ENCODE assay signal across 26 cellular contexts in the genomic region with DNA sequence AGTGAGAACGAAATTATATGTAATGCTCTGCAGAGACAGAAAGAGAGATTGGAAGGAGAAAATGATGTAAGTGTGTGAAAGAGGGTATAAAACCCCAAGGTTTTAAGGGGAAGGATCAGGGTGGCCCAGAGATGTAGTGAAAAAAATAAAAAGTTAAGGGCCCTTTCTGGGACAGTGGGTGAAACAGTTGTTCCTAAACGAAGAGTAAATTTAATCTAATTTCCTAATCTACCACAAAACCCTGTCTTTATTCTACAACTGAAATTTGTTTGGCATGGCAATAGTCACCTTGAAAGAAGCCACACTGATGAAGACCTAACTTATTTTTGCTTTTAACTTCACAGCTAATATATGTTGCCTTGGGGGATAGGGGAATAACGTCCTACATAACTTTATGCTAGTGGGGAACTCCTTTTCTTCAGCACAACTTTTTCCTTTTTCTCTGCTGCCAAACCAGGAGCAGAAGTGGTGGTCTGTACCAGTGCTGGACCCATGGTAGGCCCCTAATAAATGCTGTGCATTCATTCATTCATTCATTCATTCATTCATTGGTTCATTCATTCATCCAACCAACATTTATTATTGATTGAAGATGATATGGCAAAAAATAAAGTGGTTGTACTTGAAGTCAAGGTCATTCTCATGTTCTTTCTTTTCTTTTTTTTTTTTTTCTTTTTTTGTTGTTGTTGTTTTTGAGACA. TPM values are rescaled to one million over a fixed set of nuclear protein-coding genes. Genes with fewer than 3 reads are reported as not detected.
DNase-seq lines count a peak whose midpoint lies in the region; ATAC-seq, FAIRE-seq and TF ChIP-seq lines count a peak whose summit lies in the region.
"Had no signal": no experiment of that assay in that cellular context is flagged by ENCODE, and none has a peak within 500 bp of the region (broad histone marks: within the 10 kb centered on the region; RNA-seq: fewer than 3 reads in every experiment).

No MANE protein-coding gene starts in this region.

- no peak overlapping the region for H3K4me3 ChIP-seq in Jurkat, Clone E6-1 (ENCODE audit: low read length)
- no peak overlapping the region for H3K4me3 ChIP-seq in K562
- H3K4me3 ChIP-seq: PC-9, SJSA1 had no signal

- DNase-seq in activated naive CD8-positive, alpha-beta T cell treated with anti-CD3 and anti-CD28 coated beads, Interleukin-2, amount 10 ng/mL, durations not matched to agents 7 days and 5 days, result no peak
- DNase-seq in activated naive CD8-positive, alpha-beta T cell treated with anti-CD3 and anti-CD28 coated beads for 36 hours, result no peak
- peak; percentile 47 for DNase-seq in Jurkat, Clone E6-1 (ENCODE audit: low read depth, low spot score)
- DNase-seq in OCI-M1 (lab: John Stamatoyannopoulos, UW) (peak; percentile 29), K562 (ENCODE audit: extremely low read depth in 1 of 4, low spot score in 3 of 4) (no peak), A172 (ENCODE audit: low spot score) (no peak), HK-2 (ENCODE audit: unreplicated experiment) (no peak)
- no peak for DNase-seq in activated naive CD4-positive, alpha-beta T cell treated with anti-CD3 and anti-CD28 coated beads for 36 hours
- DNase-seq: BE2C; CD8-positive, alpha-beta memory T cell; H7; MM.1S; NCI-H1417; NCI-H1694; NCI-H2029 treated with DMSO at 0.1 percent for 48 hours; NCI-H446 treated with DMSO at 0.1 percent for 48 hours; NCI-H526; NCI-H82; NK-92 treated with Interleukin-12 subunit alpha and Interleukin-12 subunit beta, amount 100 ng/mL, for 24 hours; PC-9; Right ventricle myocardium superior had no signal

- H3K27ac ChIP-seq in K562 (ENCODE audit: extremely low read depth, low read depth, low read length), result no peak overlapping the region
- H3K27ac ChIP-seq: PC-9, SJSA1 had no signal

- H4K20me1 ChIP-seq in K562 (replicated peaks; ENCODE audit: control insufficient read depth, insufficient read depth, low read length), result no peaks in the 10 kb centered on the region

- TF ChIP-seq POLR2A in K562 (conservative IDR thresholded peaks at IDR 0.05), result no peak

- no peak for ATAC-seq in activated naive CD8-positive, alpha-beta T cell treated with anti-CD3 and anti-CD28 coated beads, Interleukin-2, amount 10 ng/mL, durations not matched to agents 7 days and 5 days (ENCODE audit: low read depth)
- ATAC-seq in K562, result no peak; the same call in 2 of the 3 replicates

- in situ Hi-C loops in K562 (cut with MboI), result no loop called here

- POLR2A ChIA-PET in activated naive CD8-positive, alpha-beta T cell treated with anti-CD3 and anti-CD28 coated beads, Interleukin-2, amount 10 ng/mL, durations not matched to agents 7 days and 5 days (lab: Charles Lee), result no interaction called here
- POLR2A ChIA-PET in K562 (lab: Yijun Ruan, JAX), result no interaction called here

- H3K4me1 ChIP-seq in K562 (replicated peaks in 1 of 2; ENCODE audit: control insufficient read depth in 2 of 2, insufficient read depth in 2 of 2, low read length in 2 of 2), result peaks cover 0 to 10% of the 10 kb centered on the region in 2 experiments; a peak in 1 of 5 replicates
- H3K4me1 ChIP-seq: BE2C, SJSA1 had no signal

- CTCF ChIA-PET in K562 (lab: Yijun Ruan, JAX; ENCODE audit: low intra/inter-chr PET ratio), result no interaction called here
- CTCF ChIA-PET in activated naive CD4-positive, alpha-beta T cell treated with anti-CD3 and anti-CD28 coated beads for 36 hours (lab: Charles Lee), result interaction anchor here (1.3 to 2.1 kb wide), 2 partner anchors 23 to 52 kb away, joined by 5 read pairs; no protein-coding TSS in a partner anchor

- no peaks in the 10 kb centered on the region for H3K27me3 ChIP-seq in K562 (ENCODE audit: control insufficient read depth in 2 of 2, insufficient read depth in 2 of 2, low read length in 2 of 2)
- H3K27me3 ChIP-seq: BE2C, SJSA1 had no signal

- intact Hi-C loops in K562 (cut with micrococcal nuclease), result no loop called here
- intact Hi-C loops in activated naive CD4-positive, alpha-beta T cell treated with anti-CD3 and anti-CD28 coated beads for 36 hours (cut with micrococcal nuclease), result no loop called here

- H2AFZ ChIP-seq in K562 (ENCODE audit: low read depth, low read length), result no peak overlapping the region
- H2AFZ ChIP-seq: PC-9 had no signal

- no peak for TF ChIP-seq EP300 in K562 (IDR thresholded peaks at IDR 0.05; ENCODE audit: low read length)

- peaks cover 43% of the 10 kb centered on the region; the same call in 2 of the 3 replicates for H3K36me3 ChIP-seq in K562 (ENCODE audit: control insufficient read depth, insufficient read depth, low read length)
- H3K36me3 ChIP-seq: BE2C had no signal

- no peaks in the 10 kb centered on the region for H3K27me3 Mint-ChIP-seq in activated naive CD8-positive, alpha-beta T cell treated with anti-CD3 and anti-CD28 coated beads, Interleukin-2, amount 10 ng/mL, durations not matched to agents 7 days and 5 days
- no peaks in the 10 kb centered on the region for H3K27me3 Mint-ChIP-seq in activated naive CD8-positive, alpha-beta T cell treated with anti-CD3 and anti-CD28 coated beads for 36 hours
- no peaks in the 10 kb centered on the region for H3K27me3 Mint-ChIP-seq in activated naive CD4-positive, alpha-beta T cell treated with anti-CD3 and anti-CD28 coated beads for 36 hours (ENCODE audit: low read depth)
- H3K27me3 Mint-ChIP-seq: CD8-positive, alpha-beta memory T cell; IgD-negative memory B cell had no signal

- no peaks in the 10 kb centered on the region for H3K9me3 ChIP-seq in K562 (replicated peaks; ENCODE audit: control insufficient read depth, insufficient read depth, low read depth, low read length)
- H3K9me3 ChIP-seq: BE2C, SJSA1 had no signal

- no TSS peak for BruUV-seq in K562 (replicated peaks; lab: Mats Ljungman, UMichigan)

- peak overlapping the region; percentile 54 for H3K27ac Mint-ChIP-seq in activated naive CD8-positive, alpha-beta T cell treated with anti-CD3 and anti-CD28 coated beads, Interleukin-2, amount 10 ng/mL, durations not matched to agents 7 days and 5 days
- H3K27ac Mint-ChIP-seq in activated naive CD8-positive, alpha-beta T cell treated with anti-CD3 and anti-CD28 coated beads for 36 hours, result no peak overlapping the region
- no peak overlapping the region for H3K27ac Mint-ChIP-seq in activated naive CD4-positive, alpha-beta T cell treated with anti-CD3 and anti-CD28 coated beads for 36 hours
- H3K27ac Mint-ChIP-seq: IgD-negative memory B cell had no signal

- H3K4me1 Mint-ChIP-seq in activated naive CD8-positive, alpha-beta T cell treated with anti-CD3 and anti-CD28 coated beads, Interleukin-2, amount 10 ng/mL, durations not matched to agents 7 days and 5 days, result peaks cover 5% of the 10 kb centered on the region
- no peaks in the 10 kb centered on the region for H3K4me1 Mint-ChIP-seq in activated naive CD8-positive, alpha-beta T cell treated with anti-CD3 and anti-CD28 coated beads for 36 hours
- no peaks in the 10 kb centered on the region for H3K4me1 Mint-ChIP-seq in activated naive CD4-positive, alpha-beta T cell treated with anti-CD3 and anti-CD28 coated beads for 36 hours (ENCODE audit: low read depth)
- H3K4me1 Mint-ChIP-seq: IgD-negative memory B cell had no signal

- no peak for TF ChIP-seq CTCF in K562 (IDR thresholded peaks at IDR 0.05 in 2 of 3, conservative IDR thresholded peaks at IDR 0.05 in 1 of 3; ENCODE audit: insufficient read depth in 2 of 3, low read depth in 1 of 3, low read length in 3 of 3)

- no peak overlapping the region for H3K9ac ChIP-seq in K562 (ENCODE audit: insufficient read depth in 1 of 2, low read depth in 2 of 2, low read length in 2 of 2)

- 43% methylated on average over 3 of the region's 3 CpGs for WGBS in K562 (ENCODE audit: insufficient coverage, low coverage, missing lambda C conversion rate)

- no peaks in the 10 kb centered on the region for H3K79me2 ChIP-seq in K562 (ENCODE audit: control insufficient read depth, insufficient read depth, low read length)

- H3K9me3 Mint-ChIP-seq in activated naive CD8-positive, alpha-beta T cell treated with anti-CD3 and anti-CD28 coated beads, Interleukin-2, amount 10 ng/mL, durations not matched to agents 7 days and 5 days, result no peaks in the 10 kb centered on the region
- H3K9me3 Mint-ChIP-seq in activated naive CD8-positive, alpha-beta T cell treated with anti-CD3 and anti-CD28 coated beads for 36 hours, result no peaks in the 10 kb centered on the region
- no peaks in the 10 kb centered on the region for H3K9me3 Mint-ChIP-seq in activated naive CD4-positive, alpha-beta T cell treated with anti-CD3 and anti-CD28 coated beads for 36 hours
- H3K9me3 Mint-ChIP-seq: CD14-positive monocyte; CD8-positive, alpha-beta memory T cell; IgD-negative memory B cell had no signal

- H3K9me1 ChIP-seq in K562 (ENCODE audit: control insufficient read depth, insufficient read depth, low read length), result no peaks in the 10 kb centered on the region

- no peak for FAIRE-seq in K562 (lab: Jason Lieb, UNC)
- FAIRE-seq: GM18507 had no signal

- no peak overlapping the region for H3K4me3 Mint-ChIP-seq in activated naive CD8-positive, alpha-beta T cell treated with anti-CD3 and anti-CD28 coated beads, Interleukin-2, amount 10 ng/mL, durations not matched to agents 7 days and 5 days
- H3K4me3 Mint-ChIP-seq in activated naive CD8-positive, alpha-beta T cell treated with anti-CD3 and anti-CD28 coated beads for 36 hours, result no peak overlapping the region
- H3K4me3 Mint-ChIP-seq in activated naive CD4-positive, alpha-beta T cell treated with anti-CD3 and anti-CD28 coated beads for 36 hours, result no peak overlapping the region
- H3K4me3 Mint-ChIP-seq: CD14-positive monocyte; CD8-positive, alpha-beta memory T cell; IgD-negative memory B cell had no signal

- TF ChIP-seq RAD21 in K562 (CRISPR knock-in tag; conservative IDR thresholded peaks at IDR 0.05 in 1 of 2, IDR thresholded peaks at IDR 0.05 in 1 of 2), result no peak

- H3K36me3 Mint-ChIP-seq in activated naive CD8-positive, alpha-beta T cell treated with anti-CD3 and anti-CD28 coated beads, Interleukin-2, amount 10 ng/mL, durations not matched to agents 7 days and 5 days, result peaks cover 32% of the 10 kb centered on the region
- H3K36me3 Mint-ChIP-seq in activated naive CD8-positive, alpha-beta T cell treated with anti-CD3 and anti-CD28 coated beads for 36 hours, result peaks cover 11% of the 10 kb centered on the region
- peaks cover 22% of the 10 kb centered on the region for H3K36me3 Mint-ChIP-seq in activated naive CD4-positive, alpha-beta T cell treated with anti-CD3 and anti-CD28 coated beads for 36 hours (ENCODE audit: low read depth)

- no peak overlapping the region for H3K4me2 ChIP-seq in K562 (ENCODE audit: insufficient read depth, low read length)
- H3K4me2 ChIP-seq: PC-9 had no signal

RNA-seq across cellular contexts. Expression of a gene that starts 25.4 kb away (rescaled TPM):
- total RNA-seq in activated naive CD8-positive, alpha-beta T cell treated with anti-CD3 and anti-CD28 coated beads, Interleukin-2, amount 10 ng/mL, durations not matched to agents 7 days and 5 days, result 100 to 1,000 TPM; 179 to 199 TPM
- 10 to 100 TPM; 69.3 to 75.8 TPM for total RNA-seq in activated naive CD8-positive, alpha-beta T cell treated with anti-CD3 and anti-CD28 coated beads for 36 hours
- 133 TPM for polyA plus RNA-seq in Jurkat, Clone E6-1 (2012; ENCODE audit: insufficient read depth, insufficient read length)
- total RNA-seq in K562 (2011; cell fraction: chromatin; rRNA removed; ENCODE audit: low replicate concordance), result 99.5 and 212 TPM in 2 replicates
- 64.4 and 72.4 TPM in 2 replicates for total RNA-seq in K562 (2011; cell fraction: nucleolus; rRNA removed)
- 126 and 140 TPM in 2 replicates for total RNA-seq in K562 (2011; cell fraction: nucleoplasm; rRNA removed)
- total RNA-seq in K562 (2014; rRNA removed), result 24.1 and 24.8 TPM in 2 replicates
- 71.1 and 87.2 TPM in 2 replicates for total RNA-seq in K562 (2014; rRNA removed; fragmentation: Illumina TruSeq; extraction: Trizol)
- 38.4 and 39.8 TPM in 2 replicates for total RNA-seq in K562 (2015; rRNA removed; fragmentation: Illumina TruSeq; extraction: Trizol)
- total RNA-seq in K562 (2021), result 67.5 and 69.4 TPM in 2 replicates
- polyA plus RNA-seq in K562 (2011; rRNA removed), result 87.3 and 117 TPM in 2 replicates
- 28.1 and 43.7 TPM in 2 replicates for polyA plus RNA-seq in K562 (2011; cell fraction: cytosol; rRNA removed)
- 90.8 and 154 TPM in 2 replicates for polyA plus RNA-seq in K562 (2011; cell fraction: nucleus; rRNA removed)
- polyA plus RNA-seq in K562 (2012), result 61.5 and 168 TPM in 2 replicates
- polyA plus RNA-seq in K562 (2014; fragmentation: Illumina TruSeq; extraction: Trizol), result 74.7 and 79.9 TPM in 2 replicates
- polyA plus RNA-seq in K562 (2014; fragmentation: Nextera tagmentation; extraction: Ambion mirVana), result 10 to 100 TPM; 34.6 to 85.9 TPM
- polyA plus RNA-seq in K562 (2014; rRNA removed), result 52.9 and 63.2 TPM in 2 replicates
- 160 and 191 TPM in 2 replicates for polyA minus RNA-seq in K562 (2011; rRNA and poly(A)+ RNA removed)
- polyA minus RNA-seq in K562 (2011; cell fraction: cytosol; rRNA and poly(A)+ RNA removed), result 37.6 and 58.6 TPM in 2 replicates
- polyA minus RNA-seq in K562 (2011; cell fraction: nucleus; rRNA and poly(A)+ RNA removed), result 24.8 and 62.5 TPM in 2 replicates
- total RNA-seq in A172 (2014; rRNA removed; shearing (Covaris generic)), result 50.3 and 78.4 TPM in 2 replicates
- 10 to 100 TPM; 78.2 to 80.3 TPM for total RNA-seq in activated naive CD4-positive, alpha-beta T cell treated with anti-CD3 and anti-CD28 coated beads for 36 hours

RNA-seq across cellular contexts. Expression of a gene that starts 36.3 kb away (rescaled TPM):
- 10 to 100 TPM; 53.4 to 61.9 TPM for total RNA-seq in activated naive CD8-positive, alpha-beta T cell treated with anti-CD3 and anti-CD28 coated beads, Interleukin-2, amount 10 ng/mL, durations not matched to agents 7 days and 5 days
- 100 to 1,000 TPM; 153 to 159 TPM for total RNA-seq in activated naive CD8-positive, alpha-beta T cell treated with anti-CD3 and anti-CD28 coated beads for 36 hours
- 335 TPM for polyA plus RNA-seq in Jurkat, Clone E6-1 (2012; ENCODE audit: insufficient read depth, insufficient read length)
- total RNA-seq in K562 (2011; cell fraction: chromatin; rRNA removed; ENCODE audit: low replicate concordance), result 35.2 and 57.1 TPM in 2 replicates
- total RNA-seq in K562 (2011; cell fraction: nucleolus; rRNA removed), result 67.1 and 89.4 TPM in 2 replicates
- total RNA-seq in K562 (2011; cell fraction: nucleoplasm; rRNA removed), result 73.1 and 76.9 TPM in 2 replicates
- 159 and 236 TPM in 2 replicates for total RNA-seq in K562 (2014; rRNA removed)
- total RNA-seq in K562 (2014; rRNA removed; fragmentation: Illumina TruSeq; extraction: Trizol), result 375 and 378 TPM in 2 replicates
- total RNA-seq in K562 (2015; rRNA removed; fragmentation: Illumina TruSeq; extraction: Trizol), result 440 and 490 TPM in 2 replicates
- total RNA-seq in K562 (2021), result 181 and 187 TPM in 2 replicates
- 426 and 446 TPM in 2 replicates for polyA plus RNA-seq in K562 (2011; rRNA removed)
- 1,075 and 1,305 TPM in 2 replicates for polyA plus RNA-seq in K562 (2011; cell fraction: cytosol; rRNA removed)
- 217 and 220 TPM in 2 replicates for polyA plus RNA-seq in K562 (2011; cell fraction: nucleus; rRNA removed)
- 282 and 515 TPM in 2 replicates for polyA plus RNA-seq in K562 (2012)
- 508 and 534 TPM in 2 replicates for polyA plus RNA-seq in K562 (2014; fragmentation: Illumina TruSeq; extraction: Trizol)
- polyA plus RNA-seq in K562 (2014; fragmentation: Nextera tagmentation; extraction: Ambion mirVana), result 1,000 to 10,000 TPM; 1,208 to 1,488 TPM
- 334 and 377 TPM in 2 replicates for polyA plus RNA-seq in K562 (2014; rRNA removed)
- 80.2 and 99.5 TPM in 2 replicates for polyA minus RNA-seq in K562 (2011; rRNA and poly(A)+ RNA removed)
- polyA minus RNA-seq in K562 (2011; cell fraction: cytosol; rRNA and poly(A)+ RNA removed), result 57.5 and 78.9 TPM in 2 replicates
- 21.3 and 37.3 TPM in 2 replicates for polyA minus RNA-seq in K562 (2011; cell fraction: nucleus; rRNA and poly(A)+ RNA removed)
- total RNA-seq in A172 (2014; rRNA removed; shearing (Covaris generic)), result 154 and 231 TPM in 2 replicates
- total RNA-seq in activated naive CD4-positive, alpha-beta T cell treated with anti-CD3 and anti-CD28 coated beads for 36 hours, result 100 to 1,000 TPM; 144 to 149 TPM

RNA-seq across cellular contexts. Expression of a gene that starts 39.2 kb away (rescaled TPM):
- not detected for total RNA-seq in activated naive CD8-positive, alpha-beta T cell treated with anti-CD3 and anti-CD28 coated beads, Interleukin-2, amount 10 ng/mL, durations not matched to agents 7 days and 5 days
- not detected for total RNA-seq in activated naive CD8-positive, alpha-beta T cell treated with anti-CD3 and anti-CD28 coated beads for 36 hours
- 0.86 TPM for polyA plus RNA-seq in Jurkat, Clone E6-1 (2012; ENCODE audit: insufficient read depth, insufficient read length)
- total RNA-seq in K562 (2011; cell fraction: chromatin; rRNA removed; ENCODE audit: low replicate concordance), result not detected in 2 replicates
- not detected in 2 replicates for total RNA-seq in K562 (2011; cell fraction: nucleolus; rRNA removed)
- not detected in 2 replicates for total RNA-seq in K562 (2011; cell fraction: nucleoplasm; rRNA removed)
- 0.05 TPM in 1 of 2 replicates, not detected in the other for total RNA-seq in K562 (2014; rRNA removed)
- not detected in 2 replicates for total RNA-seq in K562 (2014; rRNA removed; fragmentation: Illumina TruSeq; extraction: Trizol)
- total RNA-seq in K562 (2015; rRNA removed; fragmentation: Illumina TruSeq; extraction: Trizol), result not detected in 2 replicates
- total RNA-seq in K562 (2021), result not detected in 2 replicates
- not detected in 2 replicates for polyA plus RNA-seq in K562 (2011; rRNA removed)
- not detected in 2 replicates for polyA plus RNA-seq in K562 (2011; cell fraction: cytosol; rRNA removed)
- polyA plus RNA-seq in K562 (2011; cell fraction: nucleus; rRNA removed), result not detected in 2 replicates
- not detected in 2 replicates for polyA plus RNA-seq in K562 (2012)
- polyA plus RNA-seq in K562 (2014; fragmentation: Illumina TruSeq; extraction: Trizol), result not detected in 2 replicates
- polyA plus RNA-seq in K562 (2014; fragmentation: Nextera tagmentation; extraction: Ambion mirVana), result not detected
- polyA plus RNA-seq in K562 (2014; rRNA removed), result not detected in 2 replicates
- polyA minus RNA-seq in K562 (2011; rRNA and poly(A)+ RNA removed), result not detected in 2 replicates
- not detected in 2 replicates for polyA minus RNA-seq in K562 (2011; cell fraction: cytosol; rRNA and poly(A)+ RNA removed)
- not detected in 2 replicates for polyA minus RNA-seq in K562 (2011; cell fraction: nucleus; rRNA and poly(A)+ RNA removed)
- total RNA-seq in A172 (2014; rRNA removed; shearing (Covaris generic)), result 0.02 TPM in 1 of 2 replicates, not detected in the other
- total RNA-seq in activated naive CD4-positive, alpha-beta T cell treated with anti-CD3 and anti-CD28 coated beads for 36 hours, result not detected
- total RNA-seq: CD8-positive, alpha-beta memory T cell; LHCN-M2; PC-9; Right ventricle myocardium superior; SJSA1 had no signal
- polyA plus RNA-seq: CD14-positive monocyte; CD8-positive, alpha-beta memory T cell; IgD-negative memory B cell had no signal

RNA-seq across cellular contexts. Expression of a gene that starts 51.9 kb away (rescaled TPM):
- total RNA-seq in activated naive CD8-positive, alpha-beta T cell treated with anti-CD3 and anti-CD28 coated beads, Interleukin-2, amount 10 ng/mL, durations not matched to agents 7 days and 5 days, result 10 to 100 TPM; 71.6 to 74.7 TPM
- total RNA-seq in activated naive CD8-positive, alpha-beta T cell treated with anti-CD3 and anti-CD28 coated beads for 36 hours, result 10 to 100 TPM; 80.4 to 81.2 TPM
- polyA plus RNA-seq in Jurkat, Clone E6-1 (2012; ENCODE audit: insufficient read depth, insufficient read length), result 53.5 TPM
- total RNA-seq in K562 (2011; cell fraction: chromatin; rRNA removed; ENCODE audit: low replicate concordance), result 182 and 197 TPM in 2 replicates
- total RNA-seq in K562 (2011; cell fraction: nucleolus; rRNA removed), result 99.5 and 104 TPM in 2 replicates
- total RNA-seq in K562 (2011; cell fraction: nucleoplasm; rRNA removed), result 156 and 243 TPM in 2 replicates
- 28.3 and 35.2 TPM in 2 replicates for total RNA-seq in K562 (2014; rRNA removed)
- total RNA-seq in K562 (2014; rRNA removed; fragmentation: Illumina TruSeq; extraction: Trizol), result 32.4 and 35.3 TPM in 2 replicates
- 38.2 and 38.5 TPM in 2 replicates for total RNA-seq in K562 (2015; rRNA removed; fragmentation: Illumina TruSeq; extraction: Trizol)
- 42.2 and 48.2 TPM in 2 replicates for total RNA-seq in K562 (2021)
- 79.9 and 89.0 TPM in 2 replicates for polyA plus RNA-seq in K562 (2011; rRNA removed)
- 69.0 and 70.8 TPM in 2 replicates for polyA plus RNA-seq in K562 (2011; cell fraction: cytosol; rRNA removed)
- 115 and 121 TPM in 2 replicates for polyA plus RNA-seq in K562 (2011; cell fraction: nucleus; rRNA removed)
- polyA plus RNA-seq in K562 (2012), result 39.3 and 41.0 TPM in 2 replicates
- polyA plus RNA-seq in K562 (2014; fragmentation: Illumina TruSeq; extraction: Trizol), result 46.0 and 54.8 TPM in 2 replicates
- polyA plus RNA-seq in K562 (2014; fragmentation: Nextera tagmentation; extraction: Ambion mirVana), result 10 to 100 TPM; 11.8 to 15.0 TPM
- polyA plus RNA-seq in K562 (2014; rRNA removed), result 43.9 and 45.9 TPM in 2 replicates
- polyA minus RNA-seq in K562 (2011; rRNA and poly(A)+ RNA removed), result 70.7 and 82.0 TPM in 2 replicates
- 36.6 and 52.0 TPM in 2 replicates for polyA minus RNA-seq in K562 (2011; cell fraction: cytosol; rRNA and poly(A)+ RNA removed)
- polyA minus RNA-seq in K562 (2011; cell fraction: nucleus; rRNA and poly(A)+ RNA removed), result 26.9 and 43.7 TPM in 2 replicates
- 112 and 118 TPM in 2 replicates for total RNA-seq in A172 (2014; rRNA removed; shearing (Covaris generic))
- 10 to 100 TPM; 76.1 to 76.9 TPM for total RNA-seq in activated naive CD4-positive, alpha-beta T cell treated with anti-CD3 and anti-CD28 coated beads for 36 hours

Comparison
In these comparisons a context has a peak if more than half of its experiments do, and no peak if none do; other contexts are left out.
1. DNase-seq: peak in Jurkat, Clone E6-1 (single experiment) and OCI-M1 (single experiment); none in activated naive CD8-positive, alpha-beta T cell treated with anti-CD3 and anti-CD28 coated beads, Interleukin-2, amount 10 ng/mL, durations not matched to agents 7 days and 5 days (single experiment), activated naive CD8-positive, alpha-beta T cell treated with anti-CD3 and anti-CD28 coated beads for 36 hours (single experiment), K562 (0 of 4), A172 (single experiment), activated naive CD4-positive, alpha-beta T cell treated with anti-CD3 and anti-CD28 coated beads for 36 hours (single experiment) and HK-2 (single experiment).